ENCODE assay signal across 24 cellular contexts in the genomic region with DNA sequence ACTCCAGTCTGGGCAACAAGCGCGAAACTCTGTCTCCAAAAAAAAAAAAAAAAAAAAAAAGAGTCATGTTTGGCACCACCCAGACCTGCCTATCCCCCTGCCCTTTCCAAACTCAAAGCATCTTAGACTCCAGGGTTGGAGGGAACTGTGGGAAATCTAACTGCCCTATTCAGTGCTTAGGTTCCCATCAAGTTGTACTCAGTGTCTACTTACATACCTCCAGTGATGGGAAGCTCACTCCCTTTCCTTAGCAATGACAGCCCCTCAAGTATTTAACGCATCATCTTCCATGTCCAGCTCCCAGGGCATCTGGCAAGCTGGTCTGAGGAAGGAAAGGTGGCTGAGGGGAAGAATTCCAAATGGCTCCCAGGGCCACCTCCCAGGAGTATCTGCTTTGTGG. TPM values are rescaled to one million over a fixed set of nuclear protein-coding genes. Genes with fewer than 3 reads are reported as not detected.
"Had no signal": no experiment of that assay in that cellular context is flagged by ENCODE, and none has a peak within 500 bp of the region (broad histone marks: within the 10 kb centered on the region; RNA-seq: fewer than 3 reads in every experiment).

No MANE protein-coding gene starts in this region.

- H3K27me3 ChIP-seq: SJSA1 had no signal

- H3K9me3 ChIP-seq: SJSA1 had no signal

- H3K27ac ChIP-seq: KMS-11, SJSA1, SK-N-MC had no signal

- FAIRE-seq: RCC 7860 had no signal

- DNase-seq: IMR-90, Kasumi-1, MM.1S, NCI-H1092 treated with DMSO at 0.1 percent for 48 hours, NCI-H1436, NCI-H187, NCI-H2029, NCI-H2081 treated with DMSO at 0.1 percent for 48 hours, NCI-H2171, NCI-H226, NCI-H446, NCI-H510A, NCI-H524 treated with DMSO at 0.1 percent for 48 hours, NCI-H69, NCI-H774, Right ventricle myocardium superior, RPMI8226, SIG-M5 had no signal

- H3K36me3 ChIP-seq: SJSA1 had no signal

- H3K4me3 ChIP-seq: SJSA1, SK-N-MC had no signal

- H3K4me2 ChIP-seq: KMS-11 had no signal

- H3K9ac ChIP-seq: KMS-11 had no signal

RNA-seq across cellular contexts. Expression of gene ACTN3, which starts 3.0 kb away (rescaled TPM):
- total RNA-seq: HT-29, M059J, Right ventricle myocardium superior, SJSA1 had no signal

RNA-seq across cellular contexts. Expression of gene CTSF, which starts 18.7 kb away (rescaled TPM):
- total RNA-seq: HT-29 had no signal
